ENCODE assay signal across 19 cellular contexts in the genomic region with DNA sequence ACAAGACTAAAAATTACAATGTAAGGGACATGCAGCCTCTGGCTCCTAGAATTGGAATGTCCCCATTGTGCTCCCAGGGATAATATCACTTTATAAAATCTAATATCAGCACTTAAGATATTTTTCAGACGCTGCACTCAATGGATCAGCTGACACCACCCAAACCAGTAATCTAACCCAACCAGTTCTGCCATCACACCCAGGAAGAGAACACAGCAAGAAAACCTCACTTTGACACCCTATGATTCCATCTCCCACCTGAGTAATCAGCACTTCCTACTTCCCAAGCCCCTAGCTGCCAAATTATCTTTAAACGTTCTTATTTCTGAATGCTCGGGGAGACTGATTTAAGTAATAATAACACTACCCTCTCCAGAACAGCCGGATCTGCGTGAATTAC. TPM values are rescaled to one million over a fixed set of nuclear protein-coding genes. Genes with fewer than 3 reads are reported as not detected.
A peak's percentile ranks its signal among the peaks of the same experiment; 100 is the strongest.
DNase-seq lines count a peak whose midpoint lies in the region; ATAC-seq and TF ChIP-seq lines count a peak whose summit lies in the region.
"Had no signal": no experiment of that assay in that cellular context is flagged by ENCODE, and none has a peak within 500 bp of the region (broad histone marks: within the 10 kb centered on the region; RNA-seq: fewer than 3 reads in every experiment).

No MANE protein-coding gene starts in this region.

- intact Hi-C loops in CD4-positive, alpha-beta T cell (cut with DNase I, micrococcal nuclease) = loop anchor here in 1 of 2 experiments (10.0 kb wide), 1 partner anchor 69 kb away; the partner anchor contains the start of gene CASP1
- intact Hi-C loops in MCF 10A (cut with micrococcal nuclease) = no loop called here

- CTCF ChIA-PET in CD4-positive, alpha-beta T cell (lab: Charles Lee) = interaction anchor here (1.7 kb wide), 1 partner anchor 11 kb away, joined by 4 read pairs; no protein-coding TSS in a partner anchor
- CTCF ChIA-PET in MCF 10A (lab: Yijun Ruan, JAX) = interaction anchor here (0.6 kb wide), 1 partner anchor 773 kb away, joined by 7 read pairs; no protein-coding TSS in a partner anchor

- H3K9me3 ChIP-seq in CD4-positive, alpha-beta T cell (ENCODE audit: control insufficient read depth, low read length) = no peaks in the 10 kb centered on the region
- H3K9me3 ChIP-seq: body of pancreas, SJCRH30 had no signal

- BruUV-seq in MCF 10A (replicated peaks; lab: Mats Ljungman, UMichigan) = no TSS peak

- no peaks in the 10 kb centered on the region for H3K27me3 ChIP-seq in CD4-positive, alpha-beta T cell (ENCODE audit: control insufficient read depth, insufficient read depth, low read length)
- H3K27me3 ChIP-seq: body of pancreas, SJCRH30 had no signal

- no peak overlapping the region for H3K27ac ChIP-seq in CD4-positive, alpha-beta T cell (ENCODE audit: low read depth, low read length)
- H3K27ac ChIP-seq: SJCRH30 had no signal

- DNase-seq in CD4-positive, alpha-beta T cell = no peak
- peak; percentile 74 for DNase-seq in HT-29 (ENCODE audit: low spot score)
- DNase-seq in MCF 10A (ENCODE audit: unreplicated experiment) = no peak
- DNase-seq in memory B cell (ENCODE audit: low spot score in 2 of 2) = no peak
- DNase-seq in COLO668 (lab: John Stamatoyannopoulos, UW; ENCODE audit: unreplicated experiment) = no peak
- no peak for DNase-seq in NCI-H1092 (lab: John Stamatoyannopoulos, UW)
- no peak for DNase-seq in COR-L47 (lab: John Stamatoyannopoulos, UW)
- DNase-seq: body of pancreas; EL; glutamatergic neuron; kidney; NCI-H2171 treated with DMSO at 0.1 percent for 48 hours; SJCRH30; stimulated activated CD4-positive, alpha-beta T cell treated with anti-CD3 and anti-CD28 coated beads, Interleukin-1b, Interleukin-23, amount 100 ng/mL, for 48 hours; stimulated activated CD8-positive, alpha-beta memory T cell treated with anti-CD3 and anti-CD28 coated beads, Interleukin-4, amount 100 ng/mL, for 48 hours had no signal

- peaks cover 65% of the 10 kb centered on the region for H3K36me3 Mint-ChIP-seq in CD4-positive, alpha-beta T cell (ENCODE audit: low read depth)
- peaks cover 33% of the 10 kb centered on the region for H3K36me3 Mint-ChIP-seq in MCF 10A (ENCODE audit: insufficient read depth, unreplicated experiment)
- H3K36me3 Mint-ChIP-seq in memory B cell = peaks cover 26% of the 10 kb centered on the region

- H3K9me3 Mint-ChIP-seq in CD4-positive, alpha-beta T cell = no peaks in the 10 kb centered on the region
- H3K9me3 Mint-ChIP-seq in MCF 10A (ENCODE audit: unreplicated experiment) = no peaks in the 10 kb centered on the region
- no peaks in the 10 kb centered on the region for H3K9me3 Mint-ChIP-seq in memory B cell

- no peak for TF ChIP-seq CTCF in CD4-positive, alpha-beta T cell (IDR thresholded peaks at IDR 0.05)
- TF ChIP-seq CTCF in MCF 10A (IDR thresholded peaks at IDR 0.05; ENCODE audit: unreplicated experiment) = no peak

- H3K4me1 Mint-ChIP-seq in CD4-positive, alpha-beta T cell (ENCODE audit: low read depth) = peaks cover 67% of the 10 kb centered on the region
- H3K4me1 Mint-ChIP-seq in MCF 10A (ENCODE audit: insufficient read depth, unreplicated experiment) = peaks cover 21% of the 10 kb centered on the region
- H3K4me1 Mint-ChIP-seq in memory B cell = peaks cover 41% of the 10 kb centered on the region

- no peaks in the 10 kb centered on the region for H3K27me3 Mint-ChIP-seq in CD4-positive, alpha-beta T cell
- H3K27me3 Mint-ChIP-seq in MCF 10A (ENCODE audit: insufficient read depth, unreplicated experiment) (no peaks in the 10 kb centered on the region), memory B cell (no peaks in the 10 kb centered on the region)

- POLR2A ChIA-PET in CD4-positive, alpha-beta T cell (lab: Charles Lee) = no interaction called here
- POLR2A ChIA-PET in MCF 10A (lab: Yijun Ruan, JAX) = interaction anchor here (0.6 to 4.4 kb wide), 5 partner anchors 8 to 889 kb away, joined by 3 to 33 read pairs (median 3); no protein-coding TSS in a partner anchor

- ATAC-seq in CD4-positive, alpha-beta T cell (ENCODE audit: poor library complexity) = no peak
- no peak for ATAC-seq in memory B cell (ENCODE audit: low read depth)
- ATAC-seq in GM19395 (IDR thresholded peaks at IDR 0.05; ENCODE audit: unreplicated experiment) = no peak
- ATAC-seq: body of pancreas, WTC11 had no signal

- H3K27ac Mint-ChIP-seq in CD4-positive, alpha-beta T cell = peak overlapping the region; percentile 28
- H3K27ac Mint-ChIP-seq in MCF 10A (ENCODE audit: low read depth, unreplicated experiment) (peak overlapping the region; percentile 99), memory B cell (no peak overlapping the region)
- H3K27ac Mint-ChIP-seq: activated T-helper 2 cell treated with anti-CD3 and anti-CD28 coated beads, Interferon-gamma antibody, Interleukin-2, Interleukin-4, amounts not matched to agents 10 μg/mL and 5 μg/mL and 100 μg/mL, durations not matched to agents 14 hours and 24 hours and 36 hours; WTC11 had no signal

- peak overlapping the region; percentile 73 for H3K4me3 Mint-ChIP-seq in CD4-positive, alpha-beta T cell
- H3K4me3 Mint-ChIP-seq in MCF 10A (ENCODE audit: unreplicated experiment) (peak overlapping the region; percentile 85), memory B cell (peak overlapping the region; percentile 35)
- H3K4me3 Mint-ChIP-seq: WTC11 had no signal

RNA-seq across cellular contexts. Expression of gene CASP4, which starts 2.6 kb away (rescaled TPM):
- total RNA-seq in CD4-positive, alpha-beta T cell = 10 to 100 TPM; 54.3 to 56.3 TPM
- total RNA-seq in HT-29 (2014; rRNA removed; shearing (Covaris generic)) = 56.6 and 58.2 TPM in 2 replicates
- 93.6 and 98.8 TPM in 2 replicates for total RNA-seq in MCF 10A (2022)

RNA-seq across cellular contexts. Expression of gene CASP5, which starts 57.2 kb away (rescaled TPM):
- not detected for total RNA-seq in CD4-positive, alpha-beta T cell
- total RNA-seq in HT-29 (2014; rRNA removed; shearing (Covaris generic)) = not detected in 2 replicates
- total RNA-seq in MCF 10A (2022) = not detected in 2 replicates
- total RNA-seq: activated T-helper 2 cell treated with anti-CD3 and anti-CD28 coated beads, Interferon-gamma antibody, Interleukin-2, Interleukin-4, amounts not matched to agents 10 μg/mL and 5 μg/mL and 100 μg/mL, durations not matched to agents 14 hours and 24 hours and 36 hours; body of pancreas; pulmonary artery endothelial cell; SJCRH30; WTC11 had no signal

Comparison
In these comparisons a context has a peak if more than half of its experiments do, and no peak if none do; other contexts are left out.
1. H3K4me3 Mint-ChIP-seq: peak in every context shown above with its lines; median percentile 85 in MCF 10A; 73 in CD4-positive, alpha-beta T cell; 35 in memory B cell.